In the genomic region with DNA sequence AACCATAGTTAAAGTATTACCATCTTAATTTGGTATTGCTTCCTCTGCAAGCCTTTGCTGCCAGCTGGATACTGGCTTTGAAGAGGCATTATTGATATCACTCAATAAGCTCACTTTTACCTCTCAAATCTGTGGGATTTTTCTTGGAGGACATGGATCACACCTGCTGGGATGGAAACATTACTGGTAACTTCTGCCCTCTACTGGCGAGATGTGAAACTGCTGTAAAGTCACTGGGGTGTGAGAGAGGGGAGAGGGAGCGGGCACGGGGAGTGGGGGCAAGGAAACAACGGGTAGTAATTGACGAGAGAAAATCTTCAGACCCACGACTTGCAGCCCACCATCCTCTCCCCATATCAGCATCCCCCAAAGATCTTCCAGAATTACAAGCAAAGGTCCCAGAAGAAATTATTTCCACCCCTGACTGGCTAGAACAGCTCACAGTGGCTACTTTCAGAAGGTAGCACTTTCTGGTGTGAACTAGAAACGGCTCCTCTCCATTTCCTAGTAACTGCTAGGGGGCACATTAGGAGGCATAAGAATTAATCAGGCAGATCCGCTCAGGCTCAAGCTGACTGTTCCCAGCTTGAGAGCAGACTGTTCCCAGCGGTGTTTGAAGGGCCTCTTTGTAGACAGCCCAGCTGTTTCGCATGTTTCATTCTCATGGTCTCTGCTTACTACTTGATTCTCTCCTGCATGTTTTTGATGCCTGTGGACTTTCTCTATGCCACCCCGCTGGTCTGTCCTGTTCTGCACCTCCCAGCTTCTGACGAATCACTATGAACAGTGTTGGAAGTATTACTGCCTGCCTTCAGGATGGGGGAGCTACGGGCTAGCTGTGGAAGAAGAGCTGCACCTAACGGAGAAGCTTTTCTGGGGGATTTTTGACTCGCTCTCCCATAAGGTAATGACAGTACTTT, we compare ENCODE assay signal across 8 cellular contexts.
DNase-seq lines count a peak whose midpoint lies in the region; ATAC-seq, FAIRE-seq and TF ChIP-seq lines count a peak whose summit lies in the region.

No MANE protein-coding gene starts in this region.

- no peak for ATAC-seq in HG02623 (IDR thresholded peaks at IDR 0.05; ENCODE audit: unreplicated experiment)

- H3K4me1 Mint-ChIP-seq in activated naive CD4-positive, alpha-beta T cell treated with anti-CD3 and anti-CD28 coated beads, Interleukin-2, amount 10 ng/mL, durations not matched to agents 7 days and 5 days = no peaks in the 10 kb centered on the region

- H3K9me3 Mint-ChIP-seq in activated naive CD4-positive, alpha-beta T cell treated with anti-CD3 and anti-CD28 coated beads, Interleukin-2, amount 10 ng/mL, durations not matched to agents 7 days and 5 days = no peaks in the 10 kb centered on the region

- H3K27me3 ChIP-seq in ACC112 (ENCODE audit: insufficient read depth, low read length) (peaks cover 18% of the 10 kb centered on the region; the same call in 1 of the 2 replicates), left ventricle myocardium inferior (ENCODE audit: low read depth) (peaks cover 27% of the 10 kb centered on the region), small intestine (ENCODE audit: control insufficient read depth in 2 of 2, insufficient read depth in 2 of 2, low read length in 2 of 2) (no peaks in the 10 kb centered on the region)

- no peak overlapping the region for H3K27ac Mint-ChIP-seq in activated naive CD4-positive, alpha-beta T cell treated with anti-CD3 and anti-CD28 coated beads, Interleukin-2, amount 10 ng/mL, durations not matched to agents 7 days and 5 days

- H3K27me3 Mint-ChIP-seq in activated naive CD4-positive, alpha-beta T cell treated with anti-CD3 and anti-CD28 coated beads, Interleukin-2, amount 10 ng/mL, durations not matched to agents 7 days and 5 days = no peaks in the 10 kb centered on the region

- no peaks in the 10 kb centered on the region for H3K36me3 Mint-ChIP-seq in activated naive CD4-positive, alpha-beta T cell treated with anti-CD3 and anti-CD28 coated beads, Interleukin-2, amount 10 ng/mL, durations not matched to agents 7 days and 5 days

- no peaks in the 10 kb centered on the region for H3K4me1 ChIP-seq in ACC112 (ENCODE audit: control insufficient read depth, insufficient read depth, low read length, unreplicated experiment)
- H3K4me1 ChIP-seq in left ventricle myocardium inferior = no peaks in the 10 kb centered on the region
- no peaks in the 10 kb centered on the region for H3K4me1 ChIP-seq in small intestine (ENCODE audit: control insufficient read depth in 2 of 2, insufficient read depth in 1 of 2, low read depth in 1 of 2, low read length in 1 of 2)

- DNase-seq in NCI-H2171 treated with DMSO at 0.1 percent for 48 hours (lab: John Stamatoyannopoulos, UW) = peak; percentile 52
- peak; percentile 46 for DNase-seq in activated naive CD4-positive, alpha-beta T cell treated with anti-CD3 and anti-CD28 coated beads, Interleukin-2, amount 10 ng/mL, durations not matched to agents 7 days and 5 days
- no peak for DNase-seq in left ventricle myocardium inferior
- DNase-seq in small intestine = peak; percentile 47
- no peak for DNase-seq in NCI-H128 (lab: John Stamatoyannopoulos, UW; ENCODE audit: unreplicated experiment)

- 38 to 43% (median 41%) methylated on average over 15 of the region's 15 CpGs for WGBS in small intestine, 3 donors

- intact Hi-C loops in left ventricle myocardium inferior (cut with micrococcal nuclease) = no loop called here

- H3K79me2 ChIP-seq in ACC112 (ENCODE audit: control insufficient read depth, insufficient read depth, low read length, unreplicated experiment) = no peaks in the 10 kb centered on the region

- H3K4me3 Mint-ChIP-seq in activated naive CD4-positive, alpha-beta T cell treated with anti-CD3 and anti-CD28 coated beads, Interleukin-2, amount 10 ng/mL, durations not matched to agents 7 days and 5 days = no peak overlapping the region

- CTCF ChIA-PET in activated naive CD4-positive, alpha-beta T cell treated with anti-CD3 and anti-CD28 coated beads, Interleukin-2, amount 10 ng/mL, durations not matched to agents 7 days and 5 days (lab: Charles Lee) = interaction anchor here (0.9 to 2.7 kb wide), 11 partner anchors 9 to 652 kb away, joined by 3 to 9 read pairs (median 4); a partner anchor contains a TSS

- H3K9me3 ChIP-seq in left ventricle myocardium inferior (replicated peaks) = no peaks in the 10 kb centered on the region
- H3K9me3 ChIP-seq in small intestine (ENCODE audit: control insufficient read depth, low read depth) = no peaks in the 10 kb centered on the region

- H3K36me3 ChIP-seq in ACC112 (ENCODE audit: insufficient read depth, low read length) (no peaks in the 10 kb centered on the region), left ventricle myocardium inferior (no peaks in the 10 kb centered on the region), small intestine (ENCODE audit: control insufficient read depth in 2 of 2, insufficient read depth in 2 of 2, low read length in 2 of 2) (no peaks in the 10 kb centered on the region)

- TF ChIP-seq CTCF in GM12873 (IDR thresholded peaks at IDR 0.05; ENCODE audit: insufficient read depth, low read depth, low read length, missing control alignments) (peak; percentile 82), left ventricle myocardium inferior (IDR thresholded peaks at IDR 0.05; ENCODE audit: borderline replicate concordance) (peak; percentile 78)

- H3K4me3 ChIP-seq in ACC112 (ENCODE audit: low read depth, low read length) = peak overlapping the region; percentile 32; the same call in 1 of the 2 replicates
- no peak overlapping the region for H3K4me3 ChIP-seq in left ventricle myocardium inferior
- H3K4me3 ChIP-seq in small intestine (ENCODE audit: low read depth in 1 of 2, low read length in 2 of 2) = no peak overlapping the region

- FAIRE-seq in small intestine (lab: Jason Lieb, UNC) = no peak

- no peak overlapping the region for H2AFZ ChIP-seq in ACC112 (ENCODE audit: low read length, unreplicated experiment)

- H3K27ac ChIP-seq in ACC112 (ENCODE audit: low read depth, low read length) = no peak overlapping the region
- H3K27ac ChIP-seq in left ventricle myocardium inferior (replicated peaks) = no peak overlapping the region
- no peak overlapping the region for H3K27ac ChIP-seq in small intestine (ENCODE audit: low read depth in 1 of 2, low read length in 1 of 2)

Comparison
In these comparisons a context has a peak if more than half of its experiments do, and no peak if none do; other contexts are left out.
1. DNase-seq: peak in NCI-H2171 treated with DMSO at 0.1 percent for 48 hours (single experiment), activated naive CD4-positive, alpha-beta T cell treated with anti-CD3 and anti-CD28 coated beads, Interleukin-2, amount 10 ng/mL, durations not matched to agents 7 days and 5 days (single experiment) and small intestine (single experiment); none in left ventricle myocardium inferior (single experiment) and NCI-H128 (single experiment).